Comparison of ENCODE assay signal across 11 cellular contexts in genomic region chr6:28217890-28218289, GRCh38. TPM values are rescaled to one million over a fixed set of nuclear protein-coding genes. Genes with fewer than 3 reads are reported as not detected.
A peak's percentile ranks its signal among the peaks of the same experiment; 100 is the strongest.
DNase-seq lines count a peak whose midpoint lies in the region; ATAC-seq and TF ChIP-seq lines count a peak whose summit lies in the region.
"Had no signal": no experiment of that assay in that cellular context is flagged by ENCODE, and none has a peak within 500 bp of the region (broad histone marks: within the 10 kb centered on the region; RNA-seq: fewer than 3 reads in every experiment).

No MANE protein-coding gene starts in this region.

- no peak for TF ChIP-seq EP300 in esophagus muscularis mucosa (IDR thresholded peaks at IDR 0.05)

- H3K27ac ChIP-seq in OCI-LY3 (ENCODE audit: low read length) = no peak overlapping the region
- no peak overlapping the region for H3K27ac ChIP-seq in esophagus muscularis mucosa (replicated peaks in 1 of 4)
- peak overlapping the region; percentile 81 to 89 (median 84) for H3K27ac ChIP-seq in gastrocnemius medialis
- no peak overlapping the region for H3K27ac ChIP-seq in aorta (ENCODE audit: low read depth in 1 of 2, low read length in 2 of 2)

- no peaks in the 10 kb centered on the region for H3K9me3 Mint-ChIP-seq in activated T-cell treated with anti-CD3 and anti-CD28 coated beads, Interleukin-2, amount 50 U/mL, for 24 hours

- TF ChIP-seq CTCF in OCI-LY3 (IDR thresholded peaks at IDR 0.05; ENCODE audit: low read depth, low read length) (no peak), esophagus muscularis mucosa (IDR thresholded peaks at IDR 0.05) (no peak), gastrocnemius medialis (IDR thresholded peaks at IDR 0.05 in 4 of 5, conservative IDR thresholded peaks at IDR 0.05 in 1 of 5) (no peak)

- no peaks in the 10 kb centered on the region; the same call in 1 of the 2 replicates for H3K79me2 ChIP-seq in OCI-LY3 (ENCODE audit: low read length)

- no peak for DNase-seq in activated T-cell treated with anti-CD3 and anti-CD28 coated beads, Interleukin-2, amount 50 U/mL, for 24 hours
- DNase-seq in activated T-cell treated with anti-CD3 and anti-CD28 coated beads, Interleukin-2, amount 50 U/mL, for 48 hours = no peak
- DNase-seq in esophagus muscularis mucosa (ENCODE audit: extremely low spot score) = no peak
- no peak for DNase-seq in gastrocnemius medialis
- no peak for DNase-seq in NCI-H1092 treated with DMSO at 0.1 percent for 48 hours (lab: John Stamatoyannopoulos, UW)
- DNase-seq in NCI-H526 (lab: John Stamatoyannopoulos, UW) = no peak
- no peak for DNase-seq in aorta
- DNase-seq: cortex of kidney had no signal

- TF ChIP-seq POLR2A in esophagus muscularis mucosa (IDR thresholded peaks at IDR 0.05; ENCODE audit: low read depth) = no peak
- TF ChIP-seq POLR2A in gastrocnemius medialis (IDR thresholded peaks at IDR 0.05) = no peak

- peak overlapping the region; percentile 76 for H3K4me3 Mint-ChIP-seq in activated T-cell treated with anti-CD3 and anti-CD28 coated beads, Interleukin-2, amount 50 U/mL, for 24 hours

- no peaks in the 10 kb centered on the region for H3K36me3 ChIP-seq in OCI-LY3 (replicated peaks; ENCODE audit: low read depth, low read length)
- H3K36me3 ChIP-seq in esophagus muscularis mucosa = no peaks in the 10 kb centered on the region
- H3K36me3 ChIP-seq in gastrocnemius medialis = no peaks in the 10 kb centered on the region
- H3K36me3 ChIP-seq in aorta (ENCODE audit: control insufficient read depth in 1 of 2, insufficient read depth in 2 of 2, low read length in 1 of 2) = no peaks in the 10 kb centered on the region
- H3K36me3 ChIP-seq: SJCRH30, vagina had no signal

- peaks cover 15% of the 10 kb centered on the region for H3K4me1 Mint-ChIP-seq in activated T-cell treated with anti-CD3 and anti-CD28 coated beads, Interleukin-2, amount 50 U/mL, for 24 hours (ENCODE audit: low read depth)

- in situ Hi-C loops in gastrocnemius medialis (cut with MboI; ENCODE audit: low sequenced_read_pairs in 4 of 4) = loop anchor here in 2 of 4 donors (10.0 kb wide), 1 partner anchor 73 kb away; the partner anchor contains the start of gene ZKSCAN8 (in 2 of the 2)

- H3K27me3 Mint-ChIP-seq in activated T-cell treated with anti-CD3 and anti-CD28 coated beads, Interleukin-2, amount 50 U/mL, for 24 hours = peaks cover 90% of the 10 kb centered on the region

- intact Hi-C loops in esophagus muscularis mucosa (cut with DNase I) (no loop called here), gastrocnemius medialis (cut with DNase I; ENCODE audit: low total_unique reads) (loop anchor here (1.0 to 10.0 kb wide), 3 partner anchors 137 to 743 kb away; partner anchors contain the start of genes ZNF165 and ZNF184), aorta (cut with DNase I) (loop anchor here (5.0 to 10.0 kb wide), 3 partner anchors 34 to 119 kb away; partner anchors contain the start of genes ZKSCAN4 (in 1 of the 2), ZKSCAN8 (in 1 of the 2) and ZSCAN31 (in 1 of the 2))

- H3K4me3 ChIP-seq in OCI-LY3 (ENCODE audit: low read length) (peak overlapping the region; percentile 78; the same call in 1 of the 2 replicates), esophagus muscularis mucosa (peak overlapping the region; percentile 65 to 67 (median 66)), gastrocnemius medialis (peak overlapping the region; percentile 65 to 82 (median 76)), aorta (ENCODE audit: low read length in 2 of 2) (no peak overlapping the region)

- H3K4me2 ChIP-seq in OCI-LY3 (ENCODE audit: low read length) = peak overlapping the region; percentile 79

- H3K36me3 Mint-ChIP-seq in activated T-cell treated with anti-CD3 and anti-CD28 coated beads, Interleukin-2, amount 50 U/mL, for 24 hours (ENCODE audit: low read depth) = no peaks in the 10 kb centered on the region

- no peak for ATAC-seq in gastrocnemius medialis
- ATAC-seq in aorta (ENCODE audit: low FRiP score) = no peak

- H3K9ac ChIP-seq in OCI-LY3 (ENCODE audit: low read length) = no peak overlapping the region

- no peak overlapping the region for H2AFZ ChIP-seq in OCI-LY3 (ENCODE audit: low read depth, low read length)

- 92% methylated on average over 12 of the region's 12 CpGs for WGBS in esophagus muscularis mucosa
- WGBS in aorta, 2 donors = 89 to 91% methylated on average over 12 of the region's 12 CpGs

- no peaks in the 10 kb centered on the region for H4K20me1 ChIP-seq in OCI-LY3 (ENCODE audit: insufficient read depth, low read length)

- no peak overlapping the region for H3K27ac Mint-ChIP-seq in activated T-cell treated with anti-CD3 and anti-CD28 coated beads, Interleukin-2, amount 50 U/mL, for 24 hours

- no peaks in the 10 kb centered on the region for H3K27me3 ChIP-seq in OCI-LY3 (ENCODE audit: low read depth, low read length)
- H3K27me3 ChIP-seq in esophagus muscularis mucosa = peaks cover 0 to 56% (median 10%) of the 10 kb centered on the region in 4 donors
- H3K27me3 ChIP-seq in gastrocnemius medialis = peaks cover 18 to 42% (median 23%) of the 10 kb centered on the region in 3 donors
- no peaks in the 10 kb centered on the region for H3K27me3 ChIP-seq in aorta (ENCODE audit: control insufficient read depth in 1 of 2, insufficient read depth in 2 of 2, low read length in 1 of 2)
- H3K27me3 ChIP-seq: SJCRH30, vagina had no signal

- H3K9me3 ChIP-seq in OCI-LY3 (ENCODE audit: insufficient read depth, low read length) (no peaks in the 10 kb centered on the region), esophagus muscularis mucosa (no peaks in the 10 kb centered on the region), gastrocnemius medialis (no peaks in the 10 kb centered on the region), aorta (ENCODE audit: control insufficient read depth, low read length) (no peaks in the 10 kb centered on the region)
- H3K9me3 ChIP-seq: SJCRH30, vagina had no signal

- H3K4me1 ChIP-seq in OCI-LY3 (ENCODE audit: low read length) (peaks cover 16% of the 10 kb centered on the region), esophagus muscularis mucosa (peaks cover 10 to 17% (median 13%) of the 10 kb centered on the region in 4 donors), gastrocnemius medialis (peaks cover 8 to 22% of the 10 kb centered on the region in 2 donors), aorta (ENCODE audit: control insufficient read depth in 1 of 2, insufficient read depth in 2 of 2, low read length in 2 of 2) (no peaks in the 10 kb centered on the region)
- H3K4me1 ChIP-seq: SJCRH30 had no signal

RNA-seq across cellular contexts. Expression of gene ZSCAN9, which starts 7.2 kb away (rescaled TPM):
- 10 to 100 TPM; 11.4 to 15.4 (median 12.0) TPM for total RNA-seq in esophagus muscularis mucosa
- 1 to 10 TPM; 3.7 to 6.5 (median 4.3) TPM for total RNA-seq in gastrocnemius medialis
- total RNA-seq in aorta = 10 to 100 TPM; 15.4 to 18.5 TPM
- polyA plus RNA-seq in aorta = 10 to 100 TPM in 1 of 2 donors, 1 to 10 TPM in 1; 4.4 to 14.0 TPM

RNA-seq across cellular contexts. Expression of gene ZKSCAN4, which starts 34.2 kb away (rescaled TPM):
- total RNA-seq in esophagus muscularis mucosa = 1 to 10 TPM; 1.7 to 5.4 (median 4.4) TPM
- total RNA-seq in gastrocnemius medialis = 1 to 10 TPM in 3 of 4 donors, under 1 TPM in 1; 0.82 to 3.3 (median 1.1) TPM
- total RNA-seq in aorta = 1 to 10 TPM; 4.0 to 6.8 TPM
- polyA plus RNA-seq in aorta = 1 to 10 TPM; 2.5 to 3.6 TPM

RNA-seq across cellular contexts. Expression of gene NKAPL, which starts 41.2 kb away (rescaled TPM):
- total RNA-seq in esophagus muscularis mucosa = 1 to 10 TPM; 2.8 to 6.7 (median 4.7) TPM
- 10 to 100 TPM in 1 of 4 donors, 1 to 10 TPM in 3; 1.5 to 10.1 (median 5.6) TPM for total RNA-seq in gastrocnemius medialis
- total RNA-seq in aorta = 1 to 10 TPM; 1.6 to 3.2 TPM
- 1 to 10 TPM; 1.9 to 4.3 TPM for polyA plus RNA-seq in aorta
- total RNA-seq: SJCRH30, vagina had no signal

RNA-seq across cellular contexts. Expression of gene ZSCAN26, which starts 49.1 kb away (rescaled TPM):
- total RNA-seq in esophagus muscularis mucosa (10 to 100 TPM; 15.1 to 28.2 (median 24.1) TPM), gastrocnemius medialis (10 to 100 TPM in 2 of 4 donors, 1 to 10 TPM in 2; 7.3 to 13.4 (median 9.8) TPM), aorta (10 to 100 TPM; 15.7 to 22.8 TPM)
- polyA plus RNA-seq in aorta = 10 to 100 TPM; 15.9 to 16.1 TPM

Comparison
In these comparisons a context has a peak if more than half of its experiments do, and no peak if none do; other contexts are left out.
1. H3K27ac ChIP-seq: peak in gastrocnemius medialis (4 of 4); none in OCI-LY3 (single experiment), esophagus muscularis mucosa (0 of 4) and aorta (0 of 2).
2. H3K4me3 ChIP-seq: peak in OCI-LY3 (single experiment), esophagus muscularis mucosa (4 of 4) and gastrocnemius medialis (4 of 4); none in aorta (0 of 2).